ENCODE assay signal across 25 cellular contexts in the genomic region with DNA sequence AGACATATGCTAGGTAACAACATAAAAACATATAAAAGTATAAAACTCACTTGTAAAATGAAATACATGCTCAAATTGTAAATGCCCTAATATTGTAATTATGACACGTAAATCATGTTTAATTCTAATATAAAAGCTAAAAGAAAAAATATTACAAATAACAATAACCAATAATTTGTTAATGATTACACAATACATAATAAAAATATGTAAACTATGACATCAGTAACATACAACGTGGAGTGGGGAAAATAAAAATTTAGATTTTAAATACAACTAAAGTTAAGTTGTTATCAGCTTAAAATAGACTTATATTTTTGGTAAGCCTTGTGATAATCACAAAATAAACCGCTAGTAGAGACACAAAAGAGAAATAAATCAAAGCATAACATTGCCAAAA.
"Had no signal": no experiment of that assay in that cellular context is flagged by ENCODE, and none has a peak within 500 bp of the region (broad histone marks: within the 10 kb centered on the region; RNA-seq: fewer than 3 reads in every experiment).

No MANE protein-coding gene starts in this region.

- DNase-seq: dermis blood vessel endothelial cell; dorsolateral prefrontal cortex; effector CD4-positive, alpha-beta T cell; effector memory CD4-positive, alpha-beta T cell; foreskin keratinocyte; gastrocnemius medialis; glutamatergic neuron; head of caudate nucleus; heart right ventricle; hippocampal formation; kidney glomerular epithelial cell; left colon; left ventricle myocardium superior; lower lobe of right lung; mesenchymal stem cell; mucosa of descending colon; naive B cell; naive thymus-derived CD8-positive, alpha-beta T cell had no signal

- H3K36me3 ChIP-seq: esophagus muscularis mucosa, gastrocnemius medialis, heart right ventricle, lower lobe of right lung had no signal

- H3K9me3 ChIP-seq: lower lobe of right lung, mucosa of descending colon had no signal

- ATAC-seq: foreskin keratinocyte; gastrocnemius medialis; heart right ventricle; left colon; left lobe of liver; left ventricle myocardium superior; lower lobe of right lung; mucosa of descending colon; naive thymus-derived CD8-positive, alpha-beta T cell had no signal

- H3K27me3 ChIP-seq: dorsolateral prefrontal cortex, esophagus muscularis mucosa, foreskin keratinocyte, gastrocnemius medialis had no signal

- FAIRE-seq: colon, endothelial cell of umbilical vein, islet of Langerhans, keratinocyte had no signal

- H3K4me1 ChIP-seq: esophagus muscularis mucosa, gastrocnemius medialis, heart right ventricle, lower lobe of right lung had no signal

- H3K27ac ChIP-seq: coronary artery, dorsolateral prefrontal cortex, esophagus muscularis mucosa, foreskin keratinocyte, gastrocnemius medialis, heart right ventricle, lower lobe of right lung had no signal

- H3K4me3 ChIP-seq: coronary artery, dorsolateral prefrontal cortex, esophagus muscularis mucosa, gastrocnemius medialis, heart right ventricle, lower lobe of right lung, mucosa of descending colon had no signal
